Comparison of ENCODE assay signal across 9 cellular contexts in the genomic region with DNA sequence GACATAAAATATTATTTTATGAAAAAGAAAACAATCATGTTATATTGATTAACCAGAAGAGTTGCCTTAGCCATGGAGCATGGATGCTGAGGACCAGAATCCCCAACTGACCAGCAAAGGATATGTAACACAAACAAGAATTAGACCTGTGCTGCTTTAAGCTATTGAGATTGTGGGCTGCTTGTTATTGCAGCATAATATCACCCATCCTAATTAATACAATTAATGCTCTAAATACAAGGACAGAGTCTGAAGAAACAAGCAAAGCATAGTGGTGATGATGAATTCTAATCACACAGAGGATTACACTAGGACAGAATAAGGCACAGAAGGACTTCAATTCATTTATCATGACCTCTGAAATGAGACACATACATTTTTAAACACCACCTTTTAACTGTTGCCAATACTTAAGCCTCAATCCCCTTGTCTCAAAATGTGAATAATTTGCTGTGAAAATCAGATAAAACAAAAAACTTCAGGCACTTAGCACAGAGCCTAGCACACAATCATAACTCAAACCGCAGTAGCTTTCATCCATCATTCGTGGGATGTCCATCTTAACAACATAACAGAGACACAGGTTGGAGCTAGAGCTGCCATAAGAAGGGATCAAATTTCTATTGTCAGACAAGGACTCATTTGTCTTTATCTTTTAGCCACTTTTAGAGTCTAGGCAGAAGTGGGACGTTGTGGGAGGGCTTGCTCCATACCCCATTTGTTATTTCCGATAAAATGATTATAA.
"Had no signal": no experiment of that assay in that cellular context is flagged by ENCODE, and none has a peak within 500 bp of the region (broad histone marks: within the 10 kb centered on the region; RNA-seq: fewer than 3 reads in every experiment).

No MANE protein-coding gene starts in this region.

- DNase-seq: H9, HCEC 1CT, KG1 had no signal

- H2AFZ ChIP-seq: GM23338 had no signal

- H3K36me3 Mint-ChIP-seq: IgD-negative memory B cell had no signal

- H3K4me3 ChIP-seq: GM23338 had no signal

- H3K4me2 ChIP-seq: GM23338 had no signal

- H3K4me1 Mint-ChIP-seq: GM23338, IgD-negative memory B cell had no signal

- H3K4me3 Mint-ChIP-seq: GM23338, H9, IgD-negative memory B cell had no signal

- FAIRE-seq: H1, H54, HepG2 had no signal

- H3K27ac Mint-ChIP-seq: GM23338, H9, IgD-negative memory B cell had no signal

- H3K27ac ChIP-seq: HL-60 had no signal

- ATAC-seq: GM23338, HepG2 had no signal

- H3K27me3 Mint-ChIP-seq: IgD-negative memory B cell had no signal
